13 cellular contexts compared by ENCODE assay signal in the genomic region with DNA sequence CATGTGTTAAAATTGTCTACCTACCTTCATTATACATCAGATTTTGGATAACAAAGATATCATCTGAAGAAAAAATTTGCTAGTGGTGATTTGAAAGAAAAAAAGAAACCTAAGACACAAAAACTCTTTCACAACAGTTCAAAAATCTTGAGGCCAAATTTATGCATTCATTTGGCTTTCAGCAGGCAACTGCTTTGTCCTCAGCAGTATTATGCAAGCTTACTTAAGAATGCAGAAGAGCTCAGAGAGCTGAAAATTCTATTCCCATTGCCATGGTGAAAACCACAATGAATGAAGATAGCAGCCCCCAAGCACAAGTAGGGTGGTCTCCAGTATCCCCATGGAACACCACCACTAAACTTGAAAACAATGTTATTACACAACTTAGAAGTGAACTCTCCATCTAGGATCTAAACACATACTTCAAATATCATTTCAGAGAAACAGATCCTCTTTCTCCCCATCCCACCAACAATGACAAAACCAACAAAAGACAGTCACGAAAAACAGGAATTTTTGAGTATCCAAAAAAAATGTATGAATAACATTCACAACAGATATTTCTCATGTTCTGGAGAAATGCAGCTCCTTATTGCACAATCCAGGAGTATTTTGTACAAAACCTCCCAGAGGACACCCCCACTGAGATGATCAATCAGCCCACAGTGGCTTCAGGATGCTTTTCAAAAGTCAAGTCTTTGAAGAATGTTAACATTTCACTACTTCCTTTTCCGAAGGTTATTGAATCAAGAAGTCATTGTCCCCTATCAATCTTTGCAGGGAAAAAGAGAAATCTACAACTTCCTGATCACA.
DNase-seq lines count a peak whose midpoint lies in the region; ATAC-seq and TF ChIP-seq lines count a peak whose summit lies in the region.
"Had no signal": no experiment of that assay in that cellular context is flagged by ENCODE, and none has a peak within 500 bp of the region (broad histone marks: within the 10 kb centered on the region; RNA-seq: fewer than 3 reads in every experiment).

No MANE protein-coding gene starts in this region.

- intact Hi-C loops in transverse colon (cut with DNase I; ENCODE audit: low total_unique reads) (loop anchor here (10.0 kb wide), 1 partner anchor 205 kb away; no protein-coding TSS in a partner anchor), lower lobe of right lung (cut with DNase I) (loop anchor here (5.0 kb wide), 1 partner anchor 202 kb away; no protein-coding TSS in a partner anchor)

- no peak for ATAC-seq in lower lobe of right lung
- ATAC-seq: T-cell had no signal

- H3K4me3 ChIP-seq in transverse colon (no peak overlapping the region), lower lobe of right lung (no peak overlapping the region)
- H3K4me3 ChIP-seq: adrenal gland, spleen had no signal

- no peaks in the 10 kb centered on the region for H3K9me3 ChIP-seq in transverse colon
- no peaks in the 10 kb centered on the region for H3K9me3 ChIP-seq in lower lobe of right lung
- H3K9me3 ChIP-seq: adrenal gland, spleen had no signal

- TF ChIP-seq EP300 in transverse colon (IDR thresholded peaks at IDR 0.05; ENCODE audit: low read depth), result no peak

- no peak for TF ChIP-seq CTCF in transverse colon (IDR thresholded peaks at IDR 0.05)
- TF ChIP-seq CTCF in lower lobe of right lung (IDR thresholded peaks at IDR 0.05), result no peak

- no peaks in the 10 kb centered on the region for H3K27me3 ChIP-seq in transverse colon
- H3K27me3 ChIP-seq in lower lobe of right lung (ENCODE audit: low read depth), result no peaks in the 10 kb centered on the region
- H3K27me3 ChIP-seq: adrenal gland, spleen had no signal

- 60 to 68% methylated on average over 2 of the region's 2 CpGs for WGBS in transverse colon (ENCODE audit: low coverage in 1 of 2), 2 donors

- H3K27ac ChIP-seq in transverse colon (peak overlapping the region in 3 of 4 donors; percentile 19 to 65 (median 23)), lower lobe of right lung (no peak overlapping the region)

- no peak for TF ChIP-seq POLR2A in transverse colon (IDR thresholded peaks at IDR 0.05)

- DNase-seq in KBM-7, result peak; percentile 33
- DNase-seq in dedifferentiated amniotic fluid mesenchymal stem cell (ENCODE audit: extremely low spot score), result peak; percentile 71
- peak; percentile 45 for DNase-seq in inferior parietal cortex (ENCODE audit: extremely low spot score)
- no peak for DNase-seq in transverse colon
- no peak for DNase-seq in activated CD4-positive, CD25-positive, alpha-beta regulatory T cell treated with anti-CD3 and anti-CD28 coated beads, Interleukin-2, amount 50 U/mL, for 72 hours
- no peak for DNase-seq in GF-D8 (lab: John Stamatoyannopoulos, UW)
- DNase-seq in lower lobe of right lung, result no peak
- DNase-seq: DMS53, Karpas-422, NCI-H510A, spleen, T-cell had no signal

- in situ Hi-C loops in KBM-7 (cut with MboI; ENCODE audit: low pct_unique_long_range_greater_than_20kb, low sequenced_read_pairs) (loop anchor here (25.0 kb wide), 1 partner anchor 202 kb away; the partner anchor contains the start of gene LHFPL6), transverse colon (cut with MboI; ENCODE audit: low pct_ligation_motif_present in 1 of 4, low pct_unique_long_range_greater_than_20kb in 1 of 4, low sequenced_read_pairs in 3 of 4) (no loop called here)

- H3K36me3 ChIP-seq in transverse colon, result no peaks in the 10 kb centered on the region
- no peaks in the 10 kb centered on the region for H3K36me3 ChIP-seq in lower lobe of right lung
- H3K36me3 ChIP-seq: adrenal gland, spleen had no signal

- H3K4me1 ChIP-seq in transverse colon (peaks cover 0 to 14% (median 0%) of the 10 kb centered on the region in 4 donors), lower lobe of right lung (peaks cover 36% of the 10 kb centered on the region)

Comparison
In these comparisons a context has a peak if more than half of its experiments do, and no peak if none do; other contexts are left out.
1. DNase-seq: peak in KBM-7 (single experiment), dedifferentiated amniotic fluid mesenchymal stem cell (single experiment) and inferior parietal cortex (single experiment); none in transverse colon (single experiment), activated CD4-positive, CD25-positive, alpha-beta regulatory T cell treated with anti-CD3 and anti-CD28 coated beads, Interleukin-2, amount 50 U/mL, for 72 hours (single experiment), GF-D8 (single experiment) and lower lobe of right lung (single experiment).